24 cellular contexts compared by ENCODE assay signal in the genomic region with DNA sequence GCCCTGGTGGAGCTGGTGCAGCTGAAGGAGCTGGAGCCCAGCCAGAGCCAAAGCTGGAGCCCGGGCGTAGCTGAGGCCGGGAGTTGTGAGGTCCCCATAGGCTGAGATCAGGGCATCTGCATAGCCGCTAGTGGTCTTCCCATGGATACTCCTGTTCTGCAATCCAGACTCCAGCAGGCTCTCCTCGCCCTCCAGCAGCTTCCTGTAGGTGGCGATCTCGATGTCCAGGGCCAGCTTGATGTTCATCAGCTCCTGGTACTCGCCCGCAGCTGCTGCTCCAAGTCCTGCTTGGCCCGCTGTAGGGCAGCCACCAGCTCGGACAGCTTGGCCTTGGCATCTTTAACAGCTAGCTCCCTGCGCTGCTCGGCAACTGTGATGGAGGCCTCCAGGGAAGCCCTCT.
DNase-seq lines count a peak whose midpoint lies in the region; ATAC-seq and TF ChIP-seq lines count a peak whose summit lies in the region.
"Had no signal": no experiment of that assay in that cellular context is flagged by ENCODE, and none has a peak within 500 bp of the region (broad histone marks: within the 10 kb centered on the region; RNA-seq: fewer than 3 reads in every experiment).

No MANE protein-coding gene starts in this region.

- TF ChIP-seq CTCF in A673 (conservative IDR thresholded peaks at IDR 0.05; ENCODE audit: low read depth, low read length) (peak; percentile 55), Panc1 (IDR thresholded peaks at IDR 0.05) (peak; percentile 44)

- no peak for TF ChIP-seq POLR2A in erythroblast (IDR thresholded peaks at IDR 0.05; ENCODE audit: low read length)

- H3K4me1 ChIP-seq in A673 (ENCODE audit: insufficient read depth, low read length, poor library complexity, severe bottlenecking) (no peaks in the 10 kb centered on the region), Panc1 (ENCODE audit: control insufficient read depth, insufficient read depth, low read length) (no peaks in the 10 kb centered on the region)
- H3K4me1 ChIP-seq: gastroesophageal sphincter, testis had no signal

- H3K27me3 ChIP-seq in A673 (replicated peaks; ENCODE audit: insufficient read depth, low read depth, low read length, poor library complexity) (no peaks in the 10 kb centered on the region), H7 (ENCODE audit: control insufficient read depth, insufficient read depth, low read length) (no peaks in the 10 kb centered on the region), Panc1 (ENCODE audit: control insufficient read depth, insufficient read depth, low read length) (no peaks in the 10 kb centered on the region)
- H3K27me3 ChIP-seq: esophagus muscularis mucosa, gastroesophageal sphincter, testis had no signal

- BruUV-seq in A673 (replicated peaks; lab: Mats Ljungman, UMichigan) (no TSS peak), Panc1 (replicated peaks; lab: Mats Ljungman, UMichigan) (no TSS peak)

- POLR2A ChIA-PET in A673 (lab: Charles Lee; ENCODE audit: low non-redundant PET) (no interaction called here), Panc1 (lab: Charles Lee) (no interaction called here)

- ATAC-seq in Panc1 (no peak), GM18861 (IDR thresholded peaks at IDR 0.05; ENCODE audit: unreplicated experiment) (no peak)
- ATAC-seq: activated CD8-positive, alpha-beta T cell treated with anti-CD3 and anti-CD28 coated beads, Interleukin-2, amount 10 ng/mL, durations not matched to agents 7 days and 5 days; gastroesophageal sphincter; left lobe of liver; right cardiac atrium; T-helper 17 cell had no signal

- H3K27ac ChIP-seq in A673 (ENCODE audit: low read depth, low read length, poor library complexity, severe bottlenecking) (no peak overlapping the region), Panc1 (ENCODE audit: low read length) (no peak overlapping the region)
- H3K27ac ChIP-seq: esophagus muscularis mucosa, gastroesophageal sphincter, HL-60, testis had no signal

- intact Hi-C loops in A673 (cut with micrococcal nuclease; ENCODE audit: unreplicated experiment), result no loop called here
- intact Hi-C loops in Panc1 (cut with micrococcal nuclease; ENCODE audit: unreplicated experiment), result no loop called here

- H3K4me3 ChIP-seq in A673 (ENCODE audit: low read depth, low read length, poor library complexity, severe bottlenecking), result no peak overlapping the region
- no peak overlapping the region for H3K4me3 ChIP-seq in H7 (ENCODE audit: insufficient read depth, low read depth, low read length)
- no peak overlapping the region for H3K4me3 ChIP-seq in Panc1 (ENCODE audit: low read depth in 2 of 2, low read length in 2 of 2)
- H3K4me3 ChIP-seq: esophagus muscularis mucosa, gastroesophageal sphincter, testis had no signal

- in situ Hi-C loops in Panc1 (cut with HindIII; ENCODE audit: low pct_unique_long_range_greater_than_20kb, low sequenced_read_pairs), result no loop called here

- DNase-seq in A673 (ENCODE audit: low spot score) (peak; percentile 26), H7 (peak; percentile 30), Panc1 (ENCODE audit: low read depth, low spot score) (no peak), erythroblast (lab: John Stamatoyannopoulos, UW) (peak; percentile 18 to 25), GM19240 (ENCODE audit: insufficient read length, low spot score) (no peak), NCI-H2029 (lab: John Stamatoyannopoulos, UW) (no peak), NCI-H1694 (lab: John Stamatoyannopoulos, UW) (no peak)
- DNase-seq: activated CD8-positive, alpha-beta T cell treated with anti-CD3 and anti-CD28 coated beads, Interleukin-2, amount 10 ng/mL, durations not matched to agents 7 days and 5 days; activated naive CD4-positive, alpha-beta T cell treated with anti-CD3 and anti-CD28 coated beads for 36 hours; activated T-cell treated with anti-CD3 and anti-CD28 coated beads, Interleukin-2, amount 50 U/mL, for 24 hours; anterior cingulate cortex; KBM-7; MV-4-11; NCI-H2081 treated with DMSO at 0.1 percent for 48 hours; occipital lobe; right cardiac atrium; Right ventricle myocardium superior; T-helper 17 cell; testis had no signal

- CTCF ChIA-PET in A673 (lab: Charles Lee), result interaction anchor here (0.5 kb wide), 1 partner anchor 109 kb away, joined by 4 read pairs; no protein-coding TSS in a partner anchor
- CTCF ChIA-PET in Panc1 (lab: Charles Lee), result interaction anchor here (0.7 kb wide), 1 partner anchor 233 kb away, joined by 4 read pairs; no protein-coding TSS in a partner anchor

- H3K36me3 ChIP-seq in A673 (ENCODE audit: insufficient read depth, low read length, poor library complexity, severe bottlenecking) (no peaks in the 10 kb centered on the region), H7 (replicated peaks; ENCODE audit: control insufficient read depth, insufficient read depth, low read length) (no peaks in the 10 kb centered on the region), Panc1 (ENCODE audit: control insufficient read depth, insufficient read depth, low read length) (no peaks in the 10 kb centered on the region)
- H3K36me3 ChIP-seq: esophagus muscularis mucosa, gastroesophageal sphincter had no signal

- no peaks in the 10 kb centered on the region for H3K9me3 ChIP-seq in A673 (ENCODE audit: low read depth, low read length, poor library complexity, severe bottlenecking)
- no peaks in the 10 kb centered on the region for H3K9me3 ChIP-seq in Panc1 (ENCODE audit: control insufficient read depth, insufficient read depth, low read depth, low read length)
- H3K9me3 ChIP-seq: esophagus muscularis mucosa, gastroesophageal sphincter, testis had no signal

Comparison
In these comparisons a context has a peak if more than half of its experiments do, and no peak if none do; other contexts are left out.
1. DNase-seq: peak in A673 (single experiment), H7 (single experiment) and erythroblast (2 of 2); none in Panc1 (single experiment), GM19240 (single experiment), NCI-H2029 (single experiment) and NCI-H1694 (single experiment).